ENCODE assay signal across 27 cellular contexts in genomic region chr16:53766304-53767016, GRCh38.
A peak's percentile ranks its signal among the peaks of the same experiment; 100 is the strongest.
DNase-seq lines count a peak whose midpoint lies in the region; ATAC-seq, FAIRE-seq and TF ChIP-seq lines count a peak whose summit lies in the region.
"Had no signal": no experiment of that assay in that cellular context is flagged by ENCODE, and none has a peak within 500 bp of the region (broad histone marks: within the 10 kb centered on the region; RNA-seq: fewer than 3 reads in every experiment).

No MANE protein-coding gene starts in this region.

- DNase-seq in left ventricle myocardium superior: no peak
- DNase-seq in left ventricle myocardium inferior: no peak
- peak; percentile 62 for DNase-seq in astrocyte (ENCODE audit: low read depth)
- no peak for DNase-seq in foreskin keratinocyte
- peak; percentile 31 for DNase-seq in urothelium cell line (ENCODE audit: low spot score)
- no peak for DNase-seq in ACHN
- no peak for DNase-seq in upper lobe of right lung
- DNase-seq: activated CD4-positive, alpha-beta T cell treated with anti-CD3 and anti-CD28 coated beads for 36 hours; activated CD8-positive, alpha-beta memory T cell treated with anti-CD3 and anti-CD28 coated beads for 24 hours; activated naive CD4-positive, alpha-beta T cell treated with Interleukin-2 at 50 U/mL for 16 hours; activated T-cell treated with anti-CD3 and anti-CD28 coated beads, Interleukin-2, amount 50 U/mL, for 4 hours; aorta; effector memory CD4-positive, alpha-beta T cell; NCI-H1092 treated with DMSO at 0.1 percent for 48 hours; NCI-H2029; NCI-H345; PC-9; posterior cingulate gyrus; sigmoid colon; T-helper 1 cell had no signal

- peak overlapping the region; percentile 25 for H3K4me2 ChIP-seq in astrocyte (ENCODE audit: low read length)
- H3K4me2 ChIP-seq: BLaER1 treated with 17β-estradiol and CSF1 and Interleukin-3, amounts not matched to agents 10 nM and 100 nM; PC-9 had no signal

- intact Hi-C loops in left ventricle myocardium superior (cut with micrococcal nuclease): no loop called here
- intact Hi-C loops in left ventricle myocardium inferior (cut with micrococcal nuclease): no loop called here
- intact Hi-C loops in upper lobe of right lung (cut with DNase I): no loop called here

- no peaks in the 10 kb centered on the region for H3K36me3 ChIP-seq in left ventricle myocardium inferior
- no peaks in the 10 kb centered on the region for H3K36me3 ChIP-seq in astrocyte (ENCODE audit: insufficient read depth, low read length)
- no peaks in the 10 kb centered on the region for H3K36me3 ChIP-seq in upper lobe of right lung
- H3K36me3 ChIP-seq: esophagus muscularis mucosa, HAP-1, sigmoid colon, upper lobe of left lung had no signal

- H2AFZ ChIP-seq in astrocyte (ENCODE audit: low read depth, low read length): no peak overlapping the region
- H2AFZ ChIP-seq: PC-9 had no signal

- H3K9ac ChIP-seq in astrocyte (ENCODE audit: low read length): no peak overlapping the region
- H3K9ac ChIP-seq: BLaER1 treated with 17β-estradiol and CSF1 and Interleukin-3, amounts not matched to agents 10 nM and 100 nM had no signal

- H3K27me3 ChIP-seq in left ventricle myocardium inferior (ENCODE audit: low read depth) (no peaks in the 10 kb centered on the region), astrocyte (ENCODE audit: insufficient read depth, low read length) (peaks cover 2% of the 10 kb centered on the region), foreskin keratinocyte (no peaks in the 10 kb centered on the region), upper lobe of right lung (no peaks in the 10 kb centered on the region)
- H3K27me3 ChIP-seq: BLaER1 treated with 17β-estradiol and CSF1 and Interleukin-3, amounts not matched to agents 10 nM and 100 nM; esophagus muscularis mucosa; sigmoid colon; upper lobe of left lung had no signal

- ATAC-seq in left ventricle myocardium superior (peak; percentile 24), foreskin keratinocyte (peak; percentile 15), HG02970 (IDR thresholded peaks at IDR 0.05; ENCODE audit: low FRiP score, unreplicated experiment) (no peak), upper lobe of right lung (no peak)
- ATAC-seq: activated CD4-positive, alpha-beta T cell treated with anti-CD3 and anti-CD28 coated beads for 36 hours; activated T-cell treated with anti-CD3 and anti-CD28 coated beads, Interleukin-2, amount 50 U/mL, for 4 hours; natural killer cell treated with Interleukin-12 subunit alpha and Interleukin-12 subunit beta and Interleukin-15 and Interleukin-18, amount 100 ng/mL, for 72 hours had no signal

- no peak overlapping the region for H3K27ac Mint-ChIP-seq in astrocyte (ENCODE audit: unreplicated experiment)
- H3K27ac Mint-ChIP-seq: activated CD4-positive, alpha-beta T cell treated with anti-CD3 and anti-CD28 coated beads for 36 hours; mesothelial cell of epicardium; natural killer cell treated with Interleukin-12 subunit alpha and Interleukin-12 subunit beta and Interleukin-15 and Interleukin-18, amount 100 ng/mL, for 72 hours had no signal

- peaks cover 64% of the 10 kb centered on the region for H4K20me1 ChIP-seq in astrocyte (ENCODE audit: insufficient read depth, low read length)

- in situ Hi-C loops in ACHN (cut with HindIII; ENCODE audit: low pct_ligation_motif_present, low pct_unique_long_range_greater_than_20kb, low sequenced_read_pairs): no loop called here

- peaks cover 31% of the 10 kb centered on the region for H3K4me1 Mint-ChIP-seq in astrocyte (ENCODE audit: low read depth, unreplicated experiment)

- FAIRE-seq in astrocyte (lab: Jason Lieb, UNC): peak; percentile 54
- no peak for FAIRE-seq in urothelium cell line (lab: Jason Lieb, UNC)

- H3K79me2 ChIP-seq in astrocyte (ENCODE audit: insufficient read depth, low read length): peaks cover 32% of the 10 kb centered on the region

- TF ChIP-seq CTCF in left ventricle myocardium inferior (IDR thresholded peaks at IDR 0.05; ENCODE audit: borderline replicate concordance) (no peak), astrocyte (IDR thresholded peaks at IDR 0.05; ENCODE audit: insufficient read depth, low read depth, low read length) (no peak), foreskin keratinocyte (conservative IDR thresholded peaks at IDR 0.05) (no peak), upper lobe of right lung (IDR thresholded peaks at IDR 0.05) (no peak)

- H3K36me3 Mint-ChIP-seq in astrocyte (ENCODE audit: low read depth, unreplicated experiment): no peaks in the 10 kb centered on the region
- H3K36me3 Mint-ChIP-seq: mesothelial cell of epicardium; natural killer cell treated with Interleukin-12 subunit alpha and Interleukin-12 subunit beta and Interleukin-15 and Interleukin-18, amount 100 ng/mL, for 72 hours had no signal

- H3K27me3 Mint-ChIP-seq in astrocyte (ENCODE audit: low read depth, unreplicated experiment): no peaks in the 10 kb centered on the region
- H3K27me3 Mint-ChIP-seq: activated CD4-positive, alpha-beta T cell treated with anti-CD3 and anti-CD28 coated beads for 36 hours; natural killer cell treated with Interleukin-12 subunit alpha and Interleukin-12 subunit beta and Interleukin-15 and Interleukin-18, amount 100 ng/mL, for 72 hours had no signal

- H3K4me3 ChIP-seq in left ventricle myocardium inferior (no peak overlapping the region), astrocyte (ENCODE audit: insufficient read depth, low read depth, low read length) (no peak overlapping the region), upper lobe of right lung (no peak overlapping the region)
- H3K4me3 ChIP-seq: BLaER1 treated with 17β-estradiol and CSF1 and Interleukin-3, amounts not matched to agents 10 nM and 100 nM; esophagus muscularis mucosa; HAP-1; PC-9; sigmoid colon; upper lobe of left lung had no signal

- H3K4me1 ChIP-seq in left ventricle myocardium inferior (peaks cover 60% of the 10 kb centered on the region), astrocyte (ENCODE audit: insufficient read depth, low read length) (peaks cover 38% of the 10 kb centered on the region), foreskin keratinocyte (peaks cover 22% of the 10 kb centered on the region), upper lobe of right lung (peaks cover 37% of the 10 kb centered on the region)

- no peaks in the 10 kb centered on the region for H3K9me3 Mint-ChIP-seq in astrocyte (ENCODE audit: unreplicated experiment)
- H3K9me3 Mint-ChIP-seq: activated T-cell treated with anti-CD3 and anti-CD28 coated beads, Interleukin-2, amount 50 U/mL, for 4 hours; mesothelial cell of epicardium; natural killer cell treated with Interleukin-12 subunit alpha and Interleukin-12 subunit beta and Interleukin-15 and Interleukin-18, amount 100 ng/mL, for 72 hours had no signal

- no peak overlapping the region for H3K4me3 Mint-ChIP-seq in astrocyte (ENCODE audit: unreplicated experiment)
- H3K4me3 Mint-ChIP-seq: activated CD4-positive, alpha-beta T cell treated with anti-CD3 and anti-CD28 coated beads for 36 hours; activated T-cell treated with anti-CD3 and anti-CD28 coated beads, Interleukin-2, amount 50 U/mL, for 4 hours; mesothelial cell of epicardium; natural killer cell treated with Interleukin-12 subunit alpha and Interleukin-12 subunit beta and Interleukin-15 and Interleukin-18, amount 100 ng/mL, for 72 hours had no signal

- H3K27ac ChIP-seq in left ventricle myocardium inferior (replicated peaks) (no peak overlapping the region), astrocyte (ENCODE audit: low read depth, low read length) (peak overlapping the region; percentile 23), foreskin keratinocyte (no peak overlapping the region), upper lobe of right lung (no peak overlapping the region)
- H3K27ac ChIP-seq: BLaER1 treated with 17β-estradiol and CSF1 and Interleukin-3, amounts not matched to agents 10 nM and 100 nM; esophagus muscularis mucosa; PC-9; sigmoid colon; upper lobe of left lung had no signal

- no peaks in the 10 kb centered on the region for H3K9me3 ChIP-seq in left ventricle myocardium inferior (replicated peaks)
- no peaks in the 10 kb centered on the region for H3K9me3 ChIP-seq in astrocyte (ENCODE audit: insufficient read depth, low read depth, low read length)
- H3K9me3 ChIP-seq in upper lobe of right lung: no peaks in the 10 kb centered on the region
- H3K9me3 ChIP-seq: BLaER1 treated with 17β-estradiol and CSF1 and Interleukin-3, amounts not matched to agents 10 nM and 100 nM; esophagus muscularis mucosa; HAP-1; sigmoid colon; upper lobe of left lung had no signal

Comparison
In these comparisons a context has a peak if more than half of its experiments do, and no peak if none do; other contexts are left out.
1. ATAC-seq: peak in left ventricle myocardium superior (single experiment) and foreskin keratinocyte (single experiment); none in HG02970 (single experiment) and upper lobe of right lung (single experiment).
2. DNase-seq: peak in astrocyte (single experiment) and urothelium cell line (single experiment); none in left ventricle myocardium superior (single experiment), left ventricle myocardium inferior (single experiment), foreskin keratinocyte (0 of 2), ACHN (single experiment) and upper lobe of right lung (single experiment).